In the genomic region with DNA sequence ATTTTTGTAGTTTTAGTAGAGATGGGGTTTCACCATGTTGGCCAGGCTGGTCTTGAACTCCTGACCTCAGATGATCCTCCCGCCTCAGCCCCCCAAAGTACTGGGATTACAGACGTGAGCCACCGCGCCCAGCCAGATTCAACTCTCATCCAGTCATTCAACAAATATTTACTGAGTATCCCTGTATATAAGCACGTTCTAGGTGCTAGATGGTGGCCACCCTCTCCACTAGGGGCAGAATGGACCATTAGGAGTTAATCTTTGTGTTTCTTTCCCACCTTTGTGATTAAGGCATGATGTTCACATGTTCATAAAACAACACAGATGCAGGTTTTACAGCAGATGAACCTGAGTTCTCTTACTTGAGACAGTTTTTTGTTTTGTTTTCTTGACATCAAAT, we compare ENCODE assay signal across 11 cellular contexts. TPM values are rescaled to one million over a fixed set of nuclear protein-coding genes. Genes with fewer than 3 reads are reported as not detected.
DNase-seq lines count a peak whose midpoint lies in the region; TF ChIP-seq lines count a peak whose summit lies in the region.
"Had no signal": no experiment of that assay in that cellular context is flagged by ENCODE, and none has a peak within 500 bp of the region (broad histone marks: within the 10 kb centered on the region; RNA-seq: fewer than 3 reads in every experiment).

No MANE protein-coding gene starts in this region.

- intact Hi-C loops in A673 (cut with micrococcal nuclease; ENCODE audit: unreplicated experiment) = no loop called here

- TF ChIP-seq CTCF in A673 (conservative IDR thresholded peaks at IDR 0.05; ENCODE audit: low read depth, low read length) (peak; percentile 39), GM10266 (IDR thresholded peaks at IDR 0.05; ENCODE audit: control insufficient read depth, insufficient read depth, low read depth, missing control alignments) (peak; percentile 43), RWPE1 (conservative IDR thresholded peaks at IDR 0.05; ENCODE audit: low read depth) (no peak), fibroblast of pulmonary artery (IDR thresholded peaks at IDR 0.05; ENCODE audit: low read length, missing control alignments) (peak; percentile 32)

- DNase-seq in A673 (ENCODE audit: low spot score) (no peak), GM10266 (ENCODE audit: extremely low spot score) (no peak), RWPE1 (ENCODE audit: low spot score) (no peak), fibroblast of pulmonary artery (ENCODE audit: low read depth) (no peak), hippocampal formation (lab: John Stamatoyannopoulos, UW) (no peak), NCI-H345 treated with DMSO at 0.1 percent for 48 hours (lab: John Stamatoyannopoulos, UW; ENCODE audit: unreplicated experiment) (no peak), C1 segment of cervical spinal cord (lab: John Stamatoyannopoulos, UW) (no peak)
- DNase-seq in stimulated activated CD4-positive, alpha-beta T cell treated with anti-CD3 and anti-CD28 coated beads, Interleukin-4, amount 100 ng/mL, for 24 hours = no peak
- DNase-seq: NCI-H187 had no signal

- no TSS peak for BruUV-seq in A673 (replicated peaks; lab: Mats Ljungman, UMichigan)

- no peaks in the 10 kb centered on the region for H3K9me3 ChIP-seq in A673 (ENCODE audit: low read depth, low read length, poor library complexity, severe bottlenecking)
- H3K9me3 ChIP-seq: prostate gland had no signal

- H3K27me3 ChIP-seq in A673 (replicated peaks; ENCODE audit: insufficient read depth, low read depth, low read length, poor library complexity) = no peaks in the 10 kb centered on the region

- H3K4me3 ChIP-seq in A673 (ENCODE audit: low read depth, low read length, poor library complexity, severe bottlenecking) (no peak overlapping the region), fibroblast of pulmonary artery (replicated peaks; ENCODE audit: low read depth, low read length) (no peak overlapping the region)
- H3K4me3 ChIP-seq: lung, prostate gland had no signal

- CTCF ChIA-PET in A673 (lab: Charles Lee) = interaction anchor here (0.6 kb wide), 1 partner anchor 60 kb away, joined by 14 read pairs; no protein-coding TSS in a partner anchor
- CTCF ChIA-PET in RWPE1 (lab: Yijun Ruan, JAX) = interaction anchor here (0.6 kb wide), 1 partner anchor 63 kb away, joined by 3 read pairs; no protein-coding TSS in a partner anchor

- H3K4me1 ChIP-seq in A673 (ENCODE audit: insufficient read depth, low read length, poor library complexity, severe bottlenecking) = no peaks in the 10 kb centered on the region
- H3K4me1 ChIP-seq: prostate gland had no signal

- no peak overlapping the region for H3K27ac ChIP-seq in A673 (ENCODE audit: low read depth, low read length, poor library complexity, severe bottlenecking)
- peak overlapping the region; percentile 25 for H3K27ac ChIP-seq in RWPE1
- H3K27ac ChIP-seq: prostate gland had no signal

- POLR2A ChIA-PET in A673 (lab: Charles Lee; ENCODE audit: low non-redundant PET) (no interaction called here), RWPE1 (lab: Yijun Ruan, JAX; ENCODE audit: low non-redundant PET) (no interaction called here)

- peaks cover 23% of the 10 kb centered on the region for H3K36me3 ChIP-seq in A673 (ENCODE audit: insufficient read depth, low read length, poor library complexity, severe bottlenecking)
- H3K36me3 ChIP-seq: prostate gland had no signal

RNA-seq across cellular contexts. Expression of a gene that starts 7.3 kb away (rescaled TPM):
- 85.5 and 110 TPM in 2 replicates for total RNA-seq in A673 (2021)

RNA-seq across cellular contexts. Expression of a gene that starts 17.2 kb away (rescaled TPM):
- total RNA-seq in A673 (2021) = 139 and 178 TPM in 2 replicates
